Comparison of ENCODE assay signal across 1 cellular context in genomic region chr2:10389596-10389995, GRCh38.
TF ChIP-seq lines count a peak whose summit lies in the region.

No MANE protein-coding gene starts in this region.

TF ChIP-seq in K562, 482 proteins besides CTCF, POLR2A, EP300 and RAD21 (continued from another document):
- TF ChIP-seq ZNF518B (CRISPR knock-in tag; IDR thresholded peaks at IDR 0.05) (no peak), ZNF77 (CRISPR knock-in tag; IDR thresholded peaks at IDR 0.05) (no peak), MED1 (CRISPR knock-in tag; IDR thresholded peaks at IDR 0.05; ENCODE audit: borderline replicate concordance) (no peak), THRAP3 (IDR thresholded peaks at IDR 0.05; ENCODE audit: borderline replicate concordance) (no peak), PTBP1 (IDR thresholded peaks at IDR 0.05; ENCODE audit: low read depth, low read length) (no peak), POLR2AphosphoS5 (IDR thresholded peaks at IDR 0.05; ENCODE audit: control insufficient read depth, insufficient read depth, low read depth, low read length) (no peak), HDAC3 (IDR thresholded peaks at IDR 0.05; ENCODE audit: borderline replicate concordance, partially characterized antibody) (no peak), CREBBP (IDR thresholded peaks at IDR 0.05; ENCODE audit: low read depth, low read length) (no peak)
- TF ChIP-seq, protein P1, sequence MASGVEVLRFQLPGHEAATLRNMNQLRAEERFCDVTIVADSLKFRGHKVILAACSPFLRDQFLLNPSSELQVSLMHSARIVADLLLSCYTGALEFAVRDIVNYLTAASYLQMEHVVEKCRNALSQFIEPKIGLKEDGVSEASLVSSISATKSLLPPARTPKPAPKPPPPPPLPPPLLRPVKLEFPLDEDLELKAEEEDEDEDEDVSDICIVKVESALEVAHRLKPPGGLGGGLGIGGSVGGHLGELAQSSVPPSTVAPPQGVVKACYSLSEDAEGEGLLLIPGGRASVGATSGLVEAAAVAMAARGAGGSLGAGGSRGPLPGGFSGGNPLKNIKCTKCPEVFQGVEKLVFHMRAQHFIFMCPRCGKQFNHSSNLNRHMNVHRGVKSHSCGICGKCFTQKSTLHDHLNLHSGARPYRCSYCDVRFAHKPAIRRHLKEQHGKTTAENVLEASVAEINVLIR (CRISPR knock-in tag; IDR thresholded peaks at IDR 0.05): no peak
TF ChIP-seq in K562: peak in this region for 0.
